Comparison of ENCODE assay signal across 8 cellular contexts in genomic region chr4:117134386-117134785, GRCh38. TPM values are rescaled to one million over a fixed set of nuclear protein-coding genes. Genes with fewer than 3 reads are reported as not detected.
DNase-seq lines count a peak whose midpoint lies in the region; ATAC-seq and TF ChIP-seq lines count a peak whose summit lies in the region.

No MANE protein-coding gene starts in this region.

- no peaks in the 10 kb centered on the region for H3K27me3 Mint-ChIP-seq in activated CD8-positive, alpha-beta T cell treated with anti-CD3 and anti-CD28 coated beads, Interleukin-2, amount 10 ng/mL, durations not matched to agents 7 days and 5 days (ENCODE audit: low read depth)

- H3K4me1 Mint-ChIP-seq in activated CD8-positive, alpha-beta T cell treated with anti-CD3 and anti-CD28 coated beads, Interleukin-2, amount 10 ng/mL, durations not matched to agents 7 days and 5 days (ENCODE audit: low read depth) = no peaks in the 10 kb centered on the region

- CTCF ChIA-PET in AG04449 (lab: Yijun Ruan, JAX) = interaction anchor here (0.8 to 2.0 kb wide), 10 partner anchors 10 to 1139 kb away, joined by 3 to 13 read pairs (median 4); partner anchors contain the start of gene TRAM1L1
- CTCF ChIA-PET in mammary epithelial cell (lab: Charles Lee; ENCODE audit: low non-redundant PET) = interaction anchor here (0.8 kb wide), 1 partner anchor 128 kb away, joined by 4 read pairs; no protein-coding TSS in a partner anchor
- CTCF ChIA-PET in activated CD8-positive, alpha-beta T cell treated with anti-CD3 and anti-CD28 coated beads, Interleukin-2, amount 10 ng/mL, durations not matched to agents 7 days and 5 days (lab: Charles Lee) = no interaction called here

- no peaks in the 10 kb centered on the region for H3K27me3 ChIP-seq in mammary epithelial cell (ENCODE audit: insufficient read depth, low read length)

- peak overlapping the region; percentile 26 for H3K4me2 ChIP-seq in mammary epithelial cell (ENCODE audit: insufficient read depth, low read depth, low read length)

- WGBS in mammary epithelial cell (ENCODE audit: low coverage, missing lambda C conversion rate) = 2% methylated on average over 4 of the region's 4 CpGs

- H3K36me3 Mint-ChIP-seq in activated CD8-positive, alpha-beta T cell treated with anti-CD3 and anti-CD28 coated beads, Interleukin-2, amount 10 ng/mL, durations not matched to agents 7 days and 5 days (ENCODE audit: low read depth) = no peaks in the 10 kb centered on the region

- intact Hi-C loops in mammary epithelial cell (cut with micrococcal nuclease) (loop anchor here (1.0 to 5.0 kb wide), 6 partner anchors 426 to 1136 kb away; partner anchors contain the start of gene NDST3), Right ventricle myocardium inferior (cut with DNase I) (no loop called here)

- H3K27ac ChIP-seq in mammary epithelial cell (ENCODE audit: insufficient read depth, low read depth, low read length) = no peak overlapping the region

- TF ChIP-seq CTCF in AG04449 (IDR thresholded peaks at IDR 0.05; ENCODE audit: insufficient read depth, low read length, missing control alignments) (peak; percentile 44), mammary epithelial cell (conservative IDR thresholded peaks at IDR 0.05 in 1 of 2, IDR thresholded peaks at IDR 0.05 in 1 of 2; ENCODE audit: extremely low read depth in 1 of 2, insufficient read depth in 1 of 2, low read depth in 1 of 2, low read length in 2 of 2) (peak; percentile 69 to 79)

- no peak overlapping the region for H3K27ac Mint-ChIP-seq in activated CD8-positive, alpha-beta T cell treated with anti-CD3 and anti-CD28 coated beads, Interleukin-2, amount 10 ng/mL, durations not matched to agents 7 days and 5 days

- no peak overlapping the region for H3K4me3 ChIP-seq in AG04449 (ENCODE audit: low read depth, low read length)
- no peak overlapping the region for H3K4me3 ChIP-seq in mammary epithelial cell (replicated peaks in 1 of 3; ENCODE audit: insufficient read depth in 1 of 3, low read depth in 2 of 3, low read length in 3 of 3)

- peak; percentile 41 for DNase-seq in AG04449 (ENCODE audit: low read depth, low spot score)
- peak; percentile 28 to 62 for DNase-seq in NCI-H524 (lab: John Stamatoyannopoulos, UW)
- DNase-seq in mammary epithelial cell = peak; percentile 71
- DNase-seq in medulla oblongata (ENCODE audit: extremely low spot score) = peak; percentile 79
- DNase-seq in activated CD8-positive, alpha-beta T cell treated with anti-CD3 and anti-CD28 coated beads, Interleukin-2, amount 10 ng/mL, durations not matched to agents 7 days and 5 days = no peak
- DNase-seq in Right ventricle myocardium inferior (ENCODE audit: missing footprints) = no peak

- H4K20me1 ChIP-seq in mammary epithelial cell (ENCODE audit: insufficient read depth, low read length) = no peaks in the 10 kb centered on the region

- dilution Hi-C loops in mammary epithelial cell (cut with HindIII; ENCODE audit: low sequenced_read_pairs) = no loop called here

- no peaks in the 10 kb centered on the region for H3K36me3 ChIP-seq in mammary epithelial cell (ENCODE audit: insufficient read depth, low read length)

- in situ Hi-C loops in mammary epithelial cell (cut with MboI; ENCODE audit: low sequenced_read_pairs in 2 of 2) = loop anchor here (10.0 to 25.0 kb wide), 3 partner anchors 428 to 903 kb away; partner anchors contain the start of gene NDST3 (in 1 of the 2)

- ATAC-seq in GM21360 (IDR thresholded peaks at IDR 0.05; ENCODE audit: unreplicated experiment) (peak; percentile 86), HG03460 (IDR thresholded peaks at IDR 0.05; ENCODE audit: unreplicated experiment) (no peak), Right ventricle myocardium inferior (no peak)
- ATAC-seq in activated CD8-positive, alpha-beta T cell treated with anti-CD3 and anti-CD28 coated beads, Interleukin-2, amount 10 ng/mL, durations not matched to agents 7 days and 5 days = no peak

- H3K4me3 Mint-ChIP-seq in activated CD8-positive, alpha-beta T cell treated with anti-CD3 and anti-CD28 coated beads, Interleukin-2, amount 10 ng/mL, durations not matched to agents 7 days and 5 days = no peak overlapping the region

- H2AFZ ChIP-seq in mammary epithelial cell (ENCODE audit: low read depth, low read length) = peak overlapping the region; percentile 71

- no peak overlapping the region for H3K9ac ChIP-seq in mammary epithelial cell (ENCODE audit: insufficient read depth, low read length)

- H3K9me3 ChIP-seq in mammary epithelial cell (replicated peaks; ENCODE audit: insufficient read depth, low read length) = no peaks in the 10 kb centered on the region

- POLR2A ChIA-PET in AG04449 (lab: Yijun Ruan, JAX) = no interaction called here
- POLR2A ChIA-PET in activated CD8-positive, alpha-beta T cell treated with anti-CD3 and anti-CD28 coated beads, Interleukin-2, amount 10 ng/mL, durations not matched to agents 7 days and 5 days (lab: Charles Lee) = no interaction called here

- H3K4me1 ChIP-seq in mammary epithelial cell (ENCODE audit: insufficient read depth, low read length) = peaks cover 14% of the 10 kb centered on the region

- peaks cover 7% of the 10 kb centered on the region for H3K9me3 Mint-ChIP-seq in activated CD8-positive, alpha-beta T cell treated with anti-CD3 and anti-CD28 coated beads, Interleukin-2, amount 10 ng/mL, durations not matched to agents 7 days and 5 days (ENCODE audit: insufficient read depth)

- H3K79me2 ChIP-seq in mammary epithelial cell (ENCODE audit: insufficient read depth, low read length) = no peaks in the 10 kb centered on the region

- no TSS peak for BruUV-seq in mammary epithelial cell (replicated peaks; lab: Mats Ljungman, UMichigan)

RNA-seq across cellular contexts. Expression of gene TRAM1L1, which starts 49.0 kb away (rescaled TPM):
- 1 to 10 TPM; 1.1 to 2.8 TPM for total RNA-seq in mammary epithelial cell
- 0.88 TPM for polyA plus RNA-seq in mammary epithelial cell
- not detected for polyA minus RNA-seq in mammary epithelial cell
- not detected for total RNA-seq in activated CD8-positive, alpha-beta T cell treated with anti-CD3 and anti-CD28 coated beads, Interleukin-2, amount 10 ng/mL, durations not matched to agents 7 days and 5 days
- total RNA-seq in Right ventricle myocardium inferior = 0.57 TPM

Comparison
In these comparisons a context has a peak if more than half of its experiments do, and no peak if none do; other contexts are left out.
1. DNase-seq: peak in AG04449 (single experiment), NCI-H524 (2 of 2), mammary epithelial cell (single experiment) and medulla oblongata (single experiment); none in activated CD8-positive, alpha-beta T cell treated with anti-CD3 and anti-CD28 coated beads, Interleukin-2, amount 10 ng/mL, durations not matched to agents 7 days and 5 days (single experiment) and Right ventricle myocardium inferior (single experiment).